In genomic region chr12:7935773-7936581, GRCh38 we compare ENCODE assay signal across 8 cellular contexts. TPM values are rescaled to one million over a fixed set of nuclear protein-coding genes. Genes with fewer than 3 reads are reported as not detected.
DNase-seq lines count a peak whose midpoint lies in the region; ATAC-seq, FAIRE-seq and TF ChIP-seq lines count a peak whose summit lies in the region.

TSS of gene SLC2A3 (minus strand) at chr12:7936187. CDS start at chr12:7936034, 153 bp downstream.

- TF ChIP-seq CTCF in BE2C (IDR thresholded peaks at IDR 0.05; ENCODE audit: low read depth, low read length) (no peak), dorsolateral prefrontal cortex (IDR thresholded peaks at IDR 0.05 in 54 of 56, conservative IDR thresholded peaks at IDR 0.05 in 2 of 56; ENCODE audit: low read depth in 1 of 56, partially characterized antibody in 56 of 56) (peak in 5 of 56 donors; percentile 4 to 34 (median 10)), HepG2 (CRISPR knock-in tag; IDR thresholded peaks at IDR 0.05) (no peak)

- peak within 1 kb of the TSS; percentile 95 for H3K9ac ChIP-seq in HepG2 (ENCODE audit: insufficient read depth, low read depth, low read length)

- H4K20me1 ChIP-seq in HepG2 (ENCODE audit: insufficient read depth, low read length) = peaks cover 21% of the 10 kb centered on the region; the same call in 1 of the 2 replicates

- DNase-seq in BE2C = peak; percentile 8
- DNase-seq in NCI-H460 (ENCODE audit: extremely low read depth, low read depth) = peak; percentile 87
- peak; percentile 67 to 70 for DNase-seq in activated CD4-positive, alpha-beta T cell treated with anti-CD3 and anti-CD28 coated beads, Interleukin-2, amount 50 U/mL, for 4 hours
- peak in 2 of 10 donors; percentile 21 to 37 for DNase-seq in dorsolateral prefrontal cortex
- DNase-seq in HepG2 (ENCODE audit: low spot score) = peak; percentile 84
- peak; percentile 70 to 73 for DNase-seq in stimulated activated CD4-positive, alpha-beta T cell treated with anti-CD3 and anti-CD28 coated beads, Interleukin-2, amount 100 ng/mL, for 24 hours
- no peak for DNase-seq in NCI-H187 (lab: John Stamatoyannopoulos, UW)

- H3K4me1 ChIP-seq in BE2C (peaks cover 6% of the 10 kb centered on the region), HepG2 (ENCODE audit: insufficient read depth, low read length) (peaks cover 38% of the 10 kb centered on the region)

- H3K36me3 ChIP-seq in BE2C = no peaks in the 10 kb centered on the region
- peaks cover 5 to 28% of the 10 kb centered on the region in 2 experiments; a peak in 4 of 5 replicates for H3K36me3 ChIP-seq in HepG2 (replicated peaks in 1 of 2; ENCODE audit: control insufficient read depth in 1 of 2, insufficient read depth in 2 of 2, low read length in 2 of 2)

- 5% methylated on average over 13 of the region's 13 CpGs for WGBS in HepG2 (ENCODE audit: low lambda C conversion rate)

- FAIRE-seq in HepG2 (lab: Jason Lieb, UNC) = peak; percentile 18

- POLR2A ChIA-PET in HepG2 (lab: Yijun Ruan, JAX) = interaction anchor here (1.4 to 4.1 kb wide), 3 partner anchors 24 to 101 kb away, joined by 4 to 24 read pairs (median 7); no protein-coding TSS in a partner anchor

- H2AFZ ChIP-seq in HepG2 (ENCODE audit: low read length) = peak within 1 kb of the TSS; percentile 61

- CTCF ChIA-PET in HepG2 (lab: Yijun Ruan, JAX; ENCODE audit: low intra/inter-chr PET ratio, low total read pairs) = no interaction called here

- in situ Hi-C loops in HepG2 (cut with HindIII; ENCODE audit: extremely low pct_ligation_motif_present, low pct_unique_long_range_greater_than_20kb) = loop anchor here (10.0 kb wide), 2 partner anchors 59 to 81 kb away; no protein-coding TSS in a partner anchor

- no peak for TF ChIP-seq EP300 in HepG2 (IDR thresholded peaks at IDR 0.05; ENCODE audit: low read depth in 2 of 2, low read length in 2 of 2)
- TF ChIP-seq EP300 in HepG2 (CRISPR knock-in tag; IDR thresholded peaks at IDR 0.05; ENCODE audit: borderline replicate concordance) = no peak

- no peaks in the 10 kb centered on the region for H3K9me3 ChIP-seq in BE2C
- H3K9me3 ChIP-seq in HepG2 (ENCODE audit: low read length) = no peaks in the 10 kb centered on the region

- intact Hi-C loops in dorsolateral prefrontal cortex (cut with DNase I) = loop anchor here (2.0 to 10.0 kb wide), 4 partner anchors 25 to 89 kb away; no protein-coding TSS in a partner anchor
- intact Hi-C loops in HepG2 (cut with micrococcal nuclease; ENCODE audit: unreplicated experiment) = loop anchor here (1.0 to 5.0 kb wide), 2 partner anchors 24 to 84 kb away; no protein-coding TSS in a partner anchor

- no peaks in the 10 kb centered on the region for H3K27me3 ChIP-seq in BE2C
- no peaks in the 10 kb centered on the region for H3K27me3 ChIP-seq in dorsolateral prefrontal cortex
- no peaks in the 10 kb centered on the region; a peak in 1 of 5 replicates for H3K27me3 ChIP-seq in HepG2 (ENCODE audit: control insufficient read depth in 1 of 2, insufficient read depth in 2 of 2, low read length in 2 of 2)

- peaks cover 43% of the 10 kb centered on the region for H3K79me2 ChIP-seq in HepG2 (ENCODE audit: insufficient read depth, low read length)

- H3K27ac ChIP-seq in dorsolateral prefrontal cortex = peak within 1 kb of the TSS in 58 of 59 donors; percentile 41 to 96 (median 88)
- H3K27ac ChIP-seq in HepG2 (ENCODE audit: extremely low read length, insufficient read depth, low read length) = peak within 1 kb of the TSS; percentile 75

- ATAC-seq in GM21528 (IDR thresholded peaks at IDR 0.05; ENCODE audit: low FRiP score, unreplicated experiment) = peak; percentile 38
- peak; percentile 42 for ATAC-seq in HepG2

- peak within 1 kb of the TSS; percentile 70 for H3K4me3 ChIP-seq in BE2C (ENCODE audit: low read depth, low read length)
- H3K4me3 ChIP-seq in dorsolateral prefrontal cortex = peak within 1 kb of the TSS; percentile 28 to 92 (median 73)
- H3K4me3 ChIP-seq in HepG2 (replicated peaks in 1 of 3; ENCODE audit: insufficient read depth in 1 of 3, low read depth in 2 of 3, low read length in 3 of 3) = peak within 1 kb of the TSS; percentile 84 to 99 (median 84)

- H3K4me2 ChIP-seq in HepG2 (ENCODE audit: low read depth, low read length) = peak within 1 kb of the TSS; percentile 79

- TF ChIP-seq RAD21 in HepG2 (CRISPR knock-in tag; IDR thresholded peaks at IDR 0.05) = no peak

- TF ChIP-seq POLR2A in HepG2 (IDR thresholded peaks at IDR 0.05; ENCODE audit: insufficient read depth in 1 of 2, low read depth in 2 of 2, low read length in 2 of 2) = peak; percentile 83 to 96

- BruUV-seq in HepG2 (replicated peaks; lab: Mats Ljungman, UMichigan) = TSS peak; percentile 91

TF ChIP-seq in HepG2, 621 proteins besides CTCF, POLR2A, EP300 and RAD21 (continues in another document):
- TF ChIP-seq MED1 (CRISPR knock-in tag; IDR thresholded peaks at IDR 0.05) (0 out of 2 replicates have a peak, but pooled peaks have one; percentile 16), ZNF609 (CRISPR knock-in tag; IDR thresholded peaks at IDR 0.05; ENCODE audit: borderline replicate concordance) (no peak), SAP130 (CRISPR knock-in tag; IDR thresholded peaks at IDR 0.05; ENCODE audit: low read depth) (peak; percentile 55)

RNA-seq across cellular contexts. Expression of gene SLC2A3, which starts in this region (rescaled TPM):
- polyA plus RNA-seq in BE2C (2012; ENCODE audit: insufficient read depth, insufficient read length, low read depth) = 3.7 TPM
- 299 and 321 TPM in 2 replicates for total RNA-seq in NCI-H460 (2014; rRNA removed; shearing (Covaris generic))
- polyA plus RNA-seq in NCI-H460 (2014; cell fraction: nucleus; rRNA removed) = 140 and 163 TPM in 2 replicates
- 100 to 1,000 TPM in 74 of 120 experiments, 10 to 100 TPM in 46; 42.4 to 309 (median 110) TPM for total RNA-seq in dorsolateral prefrontal cortex
- 22.6 and 39.3 TPM in 2 replicates for total RNA-seq in HepG2 (2016; rRNA removed; fragmentation: Illumina TruSeq; extraction: Trizol)
- total RNA-seq in HepG2 (2016; cell fraction: cytosol; rRNA removed; fragmentation: Illumina TruSeq; extraction: Trizol; ENCODE audit: low read depth) = 4.1 and 6.1 TPM in 2 replicates
- total RNA-seq in HepG2 (2016; cell fraction: insoluble cytoplasmic fraction; rRNA removed; fragmentation: Illumina TruSeq; extraction: Trizol) = 23.5 and 38.0 TPM in 2 replicates
- 8.7 and 10.8 TPM in 2 replicates for total RNA-seq in HepG2 (2016; cell fraction: membrane; rRNA removed; fragmentation: Illumina TruSeq; extraction: Trizol)
- 44.8 and 53.2 TPM in 2 replicates for total RNA-seq in HepG2 (2016; cell fraction: nucleus; rRNA removed; fragmentation: Illumina TruSeq; extraction: Trizol)
- 282 and 580 TPM in 2 replicates for polyA plus RNA-seq in HepG2 (2011; rRNA removed)
- 309 and 461 TPM in 2 replicates for polyA plus RNA-seq in HepG2 (2011; cell fraction: cytosol; rRNA removed)
- polyA plus RNA-seq in HepG2 (2011; cell fraction: nucleus; rRNA removed) = 109 and 185 TPM in 2 replicates
- polyA plus RNA-seq in HepG2 (2012) = 113 and 491 TPM in 2 replicates
- 1.8 and 2.1 TPM in 2 replicates for polyA plus RNA-seq in HepG2 (2016; cell fraction: cytosol; fragmentation: Illumina TruSeq; extraction: Trizol; ENCODE audit: low read depth)
- 10.2 and 12.0 TPM in 2 replicates for polyA plus RNA-seq in HepG2 (2016; cell fraction: insoluble cytoplasmic fraction; fragmentation: Illumina TruSeq; extraction: Trizol; ENCODE audit: low read depth)
- 3.1 and 4.6 TPM in 2 replicates for polyA plus RNA-seq in HepG2 (2016; cell fraction: membrane; fragmentation: Illumina TruSeq; extraction: Trizol; ENCODE audit: low read depth)
- 49.3 and 51.9 TPM in 2 replicates for polyA plus RNA-seq in HepG2 (2016; cell fraction: nucleus; fragmentation: Illumina TruSeq; extraction: Trizol; ENCODE audit: insufficient read depth, low read depth)
- 79.9 and 1,387 TPM in 2 replicates for polyA minus RNA-seq in HepG2 (2011; rRNA and poly(A)+ RNA removed; ENCODE audit: low replicate concordance)
- polyA minus RNA-seq in HepG2 (2011; cell fraction: cytosol; rRNA and poly(A)+ RNA removed) = 227 and 431 TPM in 2 replicates
- 200 and 331 TPM in 2 replicates for polyA minus RNA-seq in HepG2 (2011; cell fraction: nucleus; rRNA and poly(A)+ RNA removed)

Comparison
In these comparisons a context has a peak if more than half of its experiments do, and no peak if none do; other contexts are left out.
1. DNase-seq: peak in BE2C (single experiment), NCI-H460 (single experiment), activated CD4-positive, alpha-beta T cell treated with anti-CD3 and anti-CD28 coated beads, Interleukin-2, amount 50 U/mL, for 4 hours (2 of 2), HepG2 (single experiment) and stimulated activated CD4-positive, alpha-beta T cell treated with anti-CD3 and anti-CD28 coated beads, Interleukin-2, amount 100 ng/mL, for 24 hours (2 of 2); none in NCI-H187 (0 of 2).
2. Peak in every context shown above with its lines, with median percentiles within 50 percentile points of each other: H3K4me3 ChIP-seq.